In the genomic region with DNA sequence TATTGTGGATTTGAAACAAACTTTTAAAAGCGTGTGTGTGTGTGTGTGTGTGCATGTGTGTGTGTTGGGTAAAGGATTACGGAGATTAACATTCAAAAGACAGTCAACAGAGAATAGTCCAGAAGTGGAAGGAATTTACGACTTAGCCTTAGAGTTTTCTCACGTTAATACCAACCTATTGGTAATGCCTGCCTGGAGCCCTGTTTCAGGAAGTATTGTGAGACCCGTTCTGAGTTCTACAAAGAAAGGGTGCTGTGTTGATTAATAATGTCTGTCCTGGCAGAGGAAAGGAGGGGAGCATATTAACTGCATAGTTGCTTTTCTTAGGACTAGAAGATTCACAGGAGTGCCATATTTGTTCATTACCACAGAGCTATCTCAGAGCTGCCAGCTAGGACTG, we compare ENCODE assay signal across 1 cellular context.
TF ChIP-seq lines count a peak whose summit lies in the region.

No MANE protein-coding gene starts in this region.

TF ChIP-seq in SK-N-SH treated with all-trans-retinoic acid at 6 μM for 48 hours, 23 proteins besides CTCF, POLR2A, EP300 and RAD21 (continued from another document):
- TF ChIP-seq, protein P1, sequence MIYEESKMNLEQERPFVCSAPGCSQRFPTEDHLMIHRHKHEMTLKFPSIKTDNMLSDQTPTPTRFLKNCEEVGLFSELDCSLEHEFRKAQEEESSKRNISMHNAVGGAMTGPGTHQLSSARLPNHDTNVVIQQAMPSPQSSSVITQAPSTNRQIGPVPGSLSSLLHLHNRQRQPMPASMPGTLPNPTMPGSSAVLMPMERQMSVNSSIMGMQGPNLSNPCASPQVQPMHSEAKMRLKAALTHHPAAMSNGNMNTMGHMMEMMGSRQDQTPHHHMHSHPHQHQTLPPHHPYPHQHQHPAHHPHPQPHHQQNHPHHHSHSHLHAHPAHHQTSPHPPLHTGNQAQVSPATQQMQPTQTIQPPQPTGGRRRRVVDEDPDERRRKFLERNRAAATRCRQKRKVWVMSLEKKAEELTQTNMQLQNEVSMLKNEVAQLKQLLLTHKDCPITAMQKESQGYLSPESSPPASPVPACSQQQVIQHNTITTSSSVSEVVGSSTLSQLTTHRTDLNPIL (CRISPR knock-in tag; IDR thresholded peaks at IDR 0.05; ENCODE audit: low read depth) = no peak
- no peak for TF ChIP-seq TCF4 (CRISPR knock-in tag; IDR thresholded peaks at IDR 0.05; ENCODE audit: borderline replicate concordance)
- no peak for TF ChIP-seq OSR1 (CRISPR knock-in tag; IDR thresholded peaks at IDR 0.05)
- TF ChIP-seq SNAI2 (CRISPR knock-in tag; IDR thresholded peaks at IDR 0.05) = no peak
- TF ChIP-seq, protein P2, sequence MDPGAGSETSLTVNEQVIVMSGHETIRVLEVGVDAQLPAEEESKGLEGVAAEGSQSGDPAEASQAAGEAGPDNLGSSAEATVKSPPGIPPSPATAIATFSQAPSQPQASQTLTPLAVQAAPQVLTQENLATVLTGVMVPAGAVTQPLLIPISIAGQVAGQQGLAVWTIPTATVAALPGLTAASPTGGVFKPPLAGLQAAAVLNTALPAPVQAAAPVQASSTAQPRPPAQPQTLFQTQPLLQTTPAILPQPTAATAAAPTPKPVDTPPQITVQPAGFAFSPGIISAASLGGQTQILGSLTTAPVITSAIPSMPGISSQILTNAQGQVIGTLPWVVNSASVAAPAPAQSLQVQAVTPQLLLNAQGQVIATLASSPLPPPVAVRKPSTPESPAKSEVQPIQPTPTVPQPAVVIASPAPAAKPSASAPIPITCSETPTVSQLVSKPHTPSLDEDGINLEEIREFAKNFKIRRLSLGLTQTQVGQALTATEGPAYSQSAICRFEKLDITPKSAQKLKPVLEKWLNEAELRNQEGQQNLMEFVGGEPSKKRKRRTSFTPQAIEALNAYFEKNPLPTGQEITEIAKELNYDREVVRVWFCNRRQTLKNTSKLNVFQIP (CRISPR knock-in tag; IDR thresholded peaks at IDR 0.05; ENCODE audit: borderline replicate concordance, low read depth) = no peak
- TF ChIP-seq ZFP3 (CRISPR knock-in tag; IDR thresholded peaks at IDR 0.05) = no peak
- TF ChIP-seq, protein P3, sequence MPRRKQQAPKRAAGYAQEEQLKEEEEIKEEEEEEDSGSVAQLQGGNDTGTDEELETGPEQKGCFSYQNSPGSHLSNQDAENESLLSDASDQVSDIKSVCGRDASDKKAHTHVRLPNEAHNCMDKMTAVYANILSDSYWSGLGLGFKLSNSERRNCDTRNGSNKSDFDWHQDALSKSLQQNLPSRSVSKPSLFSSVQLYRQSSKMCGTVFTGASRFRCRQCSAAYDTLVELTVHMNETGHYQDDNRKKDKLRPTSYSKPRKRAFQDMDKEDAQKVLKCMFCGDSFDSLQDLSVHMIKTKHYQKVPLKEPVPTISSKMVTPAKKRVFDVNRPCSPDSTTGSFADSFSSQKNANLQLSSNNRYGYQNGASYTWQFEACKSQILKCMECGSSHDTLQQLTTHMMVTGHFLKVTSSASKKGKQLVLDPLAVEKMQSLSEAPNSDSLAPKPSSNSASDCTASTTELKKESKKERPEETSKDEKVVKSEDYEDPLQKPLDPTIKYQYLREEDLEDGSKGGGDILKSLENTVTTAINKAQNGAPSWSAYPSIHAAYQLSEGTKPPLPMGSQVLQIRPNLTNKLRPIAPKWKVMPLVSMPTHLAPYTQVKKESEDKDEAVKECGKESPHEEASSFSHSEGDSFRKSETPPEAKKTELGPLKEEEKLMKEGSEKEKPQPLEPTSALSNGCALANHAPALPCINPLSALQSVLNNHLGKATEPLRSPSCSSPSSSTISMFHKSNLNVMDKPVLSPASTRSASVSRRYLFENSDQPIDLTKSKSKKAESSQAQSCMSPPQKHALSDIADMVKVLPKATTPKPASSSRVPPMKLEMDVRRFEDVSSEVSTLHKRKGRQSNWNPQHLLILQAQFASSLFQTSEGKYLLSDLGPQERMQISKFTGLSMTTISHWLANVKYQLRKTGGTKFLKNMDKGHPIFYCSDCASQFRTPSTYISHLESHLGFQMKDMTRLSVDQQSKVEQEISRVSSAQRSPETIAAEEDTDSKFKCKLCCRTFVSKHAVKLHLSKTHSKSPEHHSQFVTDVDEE (CRISPR knock-in tag; IDR thresholded peaks at IDR 0.05) = no peak
